In genomic region chr6:56380476-56380875, GRCh38 we compare ENCODE assay signal across 24 cellular contexts.
DNase-seq lines count a peak whose midpoint lies in the region; ATAC-seq, FAIRE-seq and TF ChIP-seq lines count a peak whose summit lies in the region.
"Had no signal": no experiment of that assay in that cellular context is flagged by ENCODE, and none has a peak within 500 bp of the region (broad histone marks: within the 10 kb centered on the region; RNA-seq: fewer than 3 reads in every experiment).

No MANE protein-coding gene starts in this region.

- TF ChIP-seq POLR2A in endothelial cell of umbilical vein (IDR thresholded peaks at IDR 0.05; ENCODE audit: low read depth, low read length), result no peak

- no peaks in the 10 kb centered on the region for H3K36me3 ChIP-seq in endothelial cell of umbilical vein (ENCODE audit: control insufficient read depth in 2 of 2, extremely low read depth in 1 of 2, insufficient read depth in 2 of 2, low read length in 2 of 2)
- H3K36me3 ChIP-seq: BE2C; BLaER1 treated with 17β-estradiol and CSF1 and Interleukin-3, amounts not matched to agents 10 nM and 100 nM had no signal

- FAIRE-seq in endothelial cell of umbilical vein (lab: Jason Lieb, UNC), result no peak
- FAIRE-seq: A549, D721Med, GM12891, GM18507, H54 had no signal

- dilution Hi-C loops in endothelial cell of umbilical vein (cut with MboI; ENCODE audit: extremely low pct_ligation_motif_present, low sequenced_read_pairs), result no loop called here

- no peaks in the 10 kb centered on the region for H3K9me1 ChIP-seq in endothelial cell of umbilical vein (replicated peaks; ENCODE audit: control insufficient read depth, extremely low read depth, insufficient read depth, low read length)

- peak overlapping the region; percentile 42 for H2AFZ ChIP-seq in endothelial cell of umbilical vein (ENCODE audit: low read depth, low read length)

- no peaks in the 10 kb centered on the region for H3K4me1 ChIP-seq in endothelial cell of umbilical vein (ENCODE audit: control insufficient read depth, extremely low read depth, insufficient read depth, low read length)
- H3K4me1 ChIP-seq: A549, BE2C had no signal

- no TSS peak for BruUV-seq in endothelial cell of umbilical vein (replicated peaks; lab: Mats Ljungman, UMichigan)

- TF ChIP-seq CTCF in endothelial cell of umbilical vein (IDR thresholded peaks at IDR 0.05; ENCODE audit: extremely low read depth in 1 of 2, insufficient read depth in 1 of 2, low read depth in 1 of 2, low read length in 2 of 2), result no peak

- no peaks in the 10 kb centered on the region for H4K20me1 ChIP-seq in endothelial cell of umbilical vein (replicated peaks; ENCODE audit: control insufficient read depth, extremely low read depth, insufficient read depth, low read length)
- H4K20me1 ChIP-seq: BLaER1 treated with 17β-estradiol and CSF1 and Interleukin-3, amounts not matched to agents 10 nM and 100 nM had no signal

- POLR2A ChIA-PET in endothelial cell of umbilical vein (lab: Charles Lee), result no interaction called here

- peak; percentile 4 for DNase-seq in NCI-H2171 treated with DMSO at 0.1 percent for 48 hours (lab: John Stamatoyannopoulos, UW)
- DNase-seq in NCI-H2171 (lab: John Stamatoyannopoulos, UW), result no peak
- DNase-seq in M059J (ENCODE audit: low read depth), result peak; percentile 53
- no peak for DNase-seq in endothelial cell of umbilical vein (ENCODE audit: low read depth, low spot score)
- peak; percentile 36 to 65 for DNase-seq in lung microvascular endothelial cell (ENCODE audit: low read depth in 2 of 2)
- no peak for DNase-seq in germinal center (ENCODE audit: low spot score)
- DNase-seq: 8988T; ACHN; AML-193; BE2C; CD4-positive, alpha-beta T cell; CD8-positive, alpha-beta memory T cell; DMS79; GF-D8; GOT3; HCEC 1CT had no signal

- CTCF ChIA-PET in endothelial cell of umbilical vein (lab: Charles Lee), result interaction anchor here (1.1 to 1.5 kb wide), 3 partner anchors 16 to 19 kb away, joined by 3 to 5 read pairs (median 4); no protein-coding TSS in a partner anchor

- H3K4me3 ChIP-seq in endothelial cell of umbilical vein (replicated peaks in 1 of 3; ENCODE audit: insufficient read depth in 1 of 3, low read depth in 1 of 3, low read length in 3 of 3), result no peak overlapping the region
- H3K4me3 ChIP-seq: A549; BLaER1 treated with 17β-estradiol and CSF1 and Interleukin-3, amounts not matched to agents 10 nM and 100 nM had no signal

- H3K9ac ChIP-seq in endothelial cell of umbilical vein (replicated peaks; ENCODE audit: extremely low read depth, insufficient read depth, low read length), result no peak overlapping the region
- H3K9ac ChIP-seq: BLaER1 treated with 17β-estradiol and CSF1 and Interleukin-3, amounts not matched to agents 10 nM and 100 nM had no signal

- ATAC-seq in GM19023 (IDR thresholded peaks at IDR 0.05; ENCODE audit: unreplicated experiment) (no peak), HG03460 (IDR thresholded peaks at IDR 0.05; ENCODE audit: unreplicated experiment) (no peak)
- ATAC-seq: A549 had no signal

- no peak overlapping the region for H3K27ac ChIP-seq in endothelial cell of umbilical vein (ENCODE audit: insufficient read depth, low read depth, low read length)
- H3K27ac ChIP-seq: A549; BLaER1 treated with 17β-estradiol and CSF1 and Interleukin-3, amounts not matched to agents 10 nM and 100 nM had no signal

- H3K27me3 ChIP-seq in endothelial cell of umbilical vein (ENCODE audit: control insufficient read depth in 2 of 2, insufficient read depth in 2 of 2, low read length in 2 of 2), result no peaks in the 10 kb centered on the region
- H3K27me3 ChIP-seq: BE2C had no signal

- intact Hi-C loops in endothelial cell of umbilical vein (cut with micrococcal nuclease), result no loop called here

- no peaks in the 10 kb centered on the region for H3K9me3 ChIP-seq in endothelial cell of umbilical vein (replicated peaks; ENCODE audit: control insufficient read depth, insufficient read depth, low read length)
- H3K9me3 ChIP-seq: A549; BE2C; BLaER1 treated with 17β-estradiol and CSF1 and Interleukin-3, amounts not matched to agents 10 nM and 100 nM had no signal

- H3K4me2 ChIP-seq in endothelial cell of umbilical vein (ENCODE audit: insufficient read depth, low read length), result no peak overlapping the region
- H3K4me2 ChIP-seq: A549; BLaER1 treated with 17β-estradiol and CSF1 and Interleukin-3, amounts not matched to agents 10 nM and 100 nM had no signal

- H3K79me2 ChIP-seq in endothelial cell of umbilical vein (ENCODE audit: control insufficient read depth, insufficient read depth, low read length), result no peaks in the 10 kb centered on the region

TF ChIP-seq in endothelial cell of umbilical vein, 7 proteins besides CTCF, POLR2A, EP300 and RAD21:
- TF ChIP-seq FOS (IDR thresholded peaks at IDR 0.05; ENCODE audit: borderline replicate concordance, insufficient read depth, low read length) (no peak), MYC (IDR thresholded peaks at IDR 0.05; ENCODE audit: low read depth, low read length) (no peak), JUN (IDR thresholded peaks at IDR 0.05; ENCODE audit: borderline replicate concordance, insufficient read depth, insufficient read length, low read depth) (no peak), POLR2AphosphoS5 (IDR thresholded peaks at IDR 0.05; ENCODE audit: insufficient read depth, low read depth, low read length) (no peak), EZH2 (IDR thresholded peaks at IDR 0.05; ENCODE audit: borderline replicate concordance, low read depth, low read length, severe bottlenecking) (no peak), GATA2 (IDR thresholded peaks at IDR 0.05; ENCODE audit: insufficient read depth, insufficient read length, low read depth, low read length) (no peak)
- TF ChIP-seq, protein P1, sequence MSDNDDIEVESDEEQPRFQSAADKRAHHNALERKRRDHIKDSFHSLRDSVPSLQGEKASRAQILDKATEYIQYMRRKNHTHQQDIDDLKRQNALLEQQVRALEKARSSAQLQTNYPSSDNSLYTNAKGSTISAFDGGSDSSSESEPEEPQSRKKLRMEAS (IDR thresholded peaks at IDR 0.05; ENCODE audit: insufficient read depth, insufficient read length), result no peak

Comparison
In these comparisons a context has a peak if more than half of its experiments do, and no peak if none do; other contexts are left out.
1. DNase-seq: peak in NCI-H2171 treated with DMSO at 0.1 percent for 48 hours (single experiment), M059J (single experiment) and lung microvascular endothelial cell (2 of 2); none in NCI-H2171 (single experiment), endothelial cell of umbilical vein (single experiment) and germinal center (single experiment).